Comparison of ENCODE assay signal across 15 cellular contexts in the genomic region with DNA sequence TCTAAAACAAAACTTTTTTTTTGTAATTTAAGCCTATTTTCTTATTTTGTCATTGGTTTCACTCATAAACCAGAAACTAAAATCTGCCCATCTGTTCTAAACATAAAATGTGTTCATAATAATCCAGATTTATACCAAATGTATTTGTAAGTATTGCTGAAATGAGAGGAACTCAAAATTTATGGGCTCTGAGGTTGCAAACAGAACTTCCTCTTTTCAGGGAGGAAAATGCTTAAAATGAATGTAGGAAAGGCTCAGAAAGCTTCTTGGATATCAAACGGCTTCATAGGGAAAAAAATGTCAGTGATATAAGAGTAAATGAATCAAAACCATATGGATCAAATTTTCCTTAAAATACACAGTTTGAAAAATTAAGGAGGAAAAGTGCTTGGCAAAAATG.
A peak's percentile ranks its signal among the peaks of the same experiment; 100 is the strongest.
DNase-seq lines count a peak whose midpoint lies in the region; ATAC-seq and TF ChIP-seq lines count a peak whose summit lies in the region.
"Had no signal": no experiment of that assay in that cellular context is flagged by ENCODE, and none has a peak within 500 bp of the region (broad histone marks: within the 10 kb centered on the region; RNA-seq: fewer than 3 reads in every experiment).

No MANE protein-coding gene starts in this region.

- DNase-seq in AG10803 (ENCODE audit: low read depth) (peak; percentile 31), Kasumi-1 (lab: John Stamatoyannopoulos, UW) (peak; percentile 1), NOMO-1 treated with DMSO at 0.1 percent for 48 hours (lab: John Stamatoyannopoulos, UW; ENCODE audit: unreplicated experiment) (peak; percentile 61), SK-N-MC (ENCODE audit: low read depth, low spot score) (no peak), GM19240 (ENCODE audit: insufficient read length, low spot score) (no peak)
- DNase-seq: BE2C; CD4-positive, alpha-beta memory T cell; DMS153; DMS79 treated with DMSO at 0.1 percent for 48 hours; EL; H7 had no signal

- no peak overlapping the region for H3K9ac ChIP-seq in SK-N-MC (ENCODE audit: insufficient read length)

- H3K36me3 ChIP-seq in SK-N-MC (ENCODE audit: insufficient read depth, low read length): peaks cover 15% of the 10 kb centered on the region
- H3K36me3 ChIP-seq: BE2C had no signal

- peak overlapping the region; percentile 80 for H3K27ac ChIP-seq in SK-N-MC
- H3K27ac ChIP-seq: C4-2B had no signal

- no peak for TF ChIP-seq CTCF in AG10803 (conservative IDR thresholded peaks at IDR 0.05; ENCODE audit: low read length)

- H3K4me3 ChIP-seq in AG10803 (ENCODE audit: low read length) (no peak overlapping the region), SK-N-MC (peak overlapping the region; percentile 56)
- H3K4me3 ChIP-seq: GM23338 had no signal

- ATAC-seq in HG02852 (IDR thresholded peaks at IDR 0.05; ENCODE audit: unreplicated experiment) (no peak), HG03378 (IDR thresholded peaks at IDR 0.05; ENCODE audit: unreplicated experiment) (no peak)
- ATAC-seq: GM23338 had no signal

- no peaks in the 10 kb centered on the region for H3K9me3 ChIP-seq in SK-N-MC (ENCODE audit: low read depth, low read length)
- H3K9me3 ChIP-seq: BE2C had no signal

Comparison
In these comparisons a context has a peak if more than half of its experiments do, and no peak if none do; other contexts are left out.
1. DNase-seq: peak in AG10803 (single experiment), Kasumi-1 (2 of 2) and NOMO-1 treated with DMSO at 0.1 percent for 48 hours (single experiment); none in SK-N-MC (single experiment) and GM19240 (single experiment).